8 cellular contexts compared by ENCODE assay signal in genomic region chr10:73848821-73849489, GRCh38.
DNase-seq lines count a peak whose midpoint lies in the region; ATAC-seq and TF ChIP-seq lines count a peak whose summit lies in the region.

No MANE protein-coding gene starts in this region.

- ATAC-seq in HG02884 (IDR thresholded peaks at IDR 0.05; ENCODE audit: unreplicated experiment) = peak; percentile 84

- in situ Hi-C loops in brain microvascular endothelial cell (cut with HindIII; ENCODE audit: low pct_ligation_motif_present, low sequenced_read_pairs) = no loop called here

- H3K27ac ChIP-seq in VCaP = no peak overlapping the region
- H3K27ac ChIP-seq in brain microvascular endothelial cell = no peak overlapping the region

- no peak overlapping the region for H3K4me3 ChIP-seq in brain microvascular endothelial cell (ENCODE audit: low read depth, low read length)

- DNase-seq in NCI-H345 (lab: John Stamatoyannopoulos, UW) (peak; percentile 53), NCI-H345 treated with DMSO at 0.1 percent for 48 hours (lab: John Stamatoyannopoulos, UW; ENCODE audit: unreplicated experiment) (no peak), NCI-H2029 treated with DMSO at 0.1 percent for 48 hours (lab: John Stamatoyannopoulos, UW) (peak; percentile 2), brain microvascular endothelial cell (peak; percentile 82), inferior parietal cortex (ENCODE audit: extremely low spot score) (peak; percentile 92)
- peak; percentile 92 for DNase-seq in stimulated activated CD4-positive, alpha-beta T cell treated with anti-CD3 and anti-CD28 coated beads, Interleukin-12 subunit alpha, Interleukin-12 subunit beta, amount 100 ng/mL, for 4 hours

- no peaks in the 10 kb centered on the region for H3K27me3 ChIP-seq in brain microvascular endothelial cell (replicated peaks)

- H3K36me3 ChIP-seq in brain microvascular endothelial cell (replicated peaks) = peaks cover 30% of the 10 kb centered on the region

- TF ChIP-seq CTCF in VCaP (conservative IDR thresholded peaks at IDR 0.05) (peak; percentile 97), brain microvascular endothelial cell (IDR thresholded peaks at IDR 0.05; ENCODE audit: low read depth, low read length, missing control alignments) (peak; percentile 100)
